In the genomic region with DNA sequence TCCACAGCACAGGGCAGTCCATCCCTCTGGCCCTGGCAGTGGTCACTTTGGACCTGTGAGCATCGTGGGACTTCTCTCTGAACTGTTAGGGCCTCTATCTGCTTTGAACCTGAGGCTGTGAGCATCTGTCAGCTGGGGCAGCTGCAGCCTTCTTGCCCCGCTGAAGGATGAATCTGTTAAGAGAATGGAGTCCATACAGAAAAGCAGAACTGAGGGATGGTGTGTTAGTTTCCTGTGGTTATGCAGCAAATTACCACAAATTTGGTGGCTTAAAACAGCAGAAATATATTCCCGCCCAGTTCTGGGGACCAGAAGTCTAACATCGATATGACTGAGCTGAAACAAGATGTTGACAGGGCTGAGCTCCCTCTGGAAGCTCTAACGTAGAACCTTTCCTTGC, we compare ENCODE assay signal across 1 cellular context.
TF ChIP-seq lines count a peak whose summit lies in the region.

No MANE protein-coding gene starts in this region.

TF ChIP-seq in K562, 482 proteins besides CTCF, POLR2A, EP300 and RAD21:
- TF ChIP-seq ATF1 (CRISPR knock-in tag; IDR thresholded peaks at IDR 0.05) = no peak
- no peak for TF ChIP-seq ATF1 (tag; IDR thresholded peaks at IDR 0.05)
- no peak for TF ChIP-seq MAFG (tag; conservative IDR thresholded peaks at IDR 0.05)
- 0 out of 2 replicates have a peak, but pooled peaks have one; percentile 17 for TF ChIP-seq SPI1 (IDR thresholded peaks at IDR 0.05; ENCODE audit: borderline replicate concordance, low read depth, low read length)
- TF ChIP-seq, protein P1, sequence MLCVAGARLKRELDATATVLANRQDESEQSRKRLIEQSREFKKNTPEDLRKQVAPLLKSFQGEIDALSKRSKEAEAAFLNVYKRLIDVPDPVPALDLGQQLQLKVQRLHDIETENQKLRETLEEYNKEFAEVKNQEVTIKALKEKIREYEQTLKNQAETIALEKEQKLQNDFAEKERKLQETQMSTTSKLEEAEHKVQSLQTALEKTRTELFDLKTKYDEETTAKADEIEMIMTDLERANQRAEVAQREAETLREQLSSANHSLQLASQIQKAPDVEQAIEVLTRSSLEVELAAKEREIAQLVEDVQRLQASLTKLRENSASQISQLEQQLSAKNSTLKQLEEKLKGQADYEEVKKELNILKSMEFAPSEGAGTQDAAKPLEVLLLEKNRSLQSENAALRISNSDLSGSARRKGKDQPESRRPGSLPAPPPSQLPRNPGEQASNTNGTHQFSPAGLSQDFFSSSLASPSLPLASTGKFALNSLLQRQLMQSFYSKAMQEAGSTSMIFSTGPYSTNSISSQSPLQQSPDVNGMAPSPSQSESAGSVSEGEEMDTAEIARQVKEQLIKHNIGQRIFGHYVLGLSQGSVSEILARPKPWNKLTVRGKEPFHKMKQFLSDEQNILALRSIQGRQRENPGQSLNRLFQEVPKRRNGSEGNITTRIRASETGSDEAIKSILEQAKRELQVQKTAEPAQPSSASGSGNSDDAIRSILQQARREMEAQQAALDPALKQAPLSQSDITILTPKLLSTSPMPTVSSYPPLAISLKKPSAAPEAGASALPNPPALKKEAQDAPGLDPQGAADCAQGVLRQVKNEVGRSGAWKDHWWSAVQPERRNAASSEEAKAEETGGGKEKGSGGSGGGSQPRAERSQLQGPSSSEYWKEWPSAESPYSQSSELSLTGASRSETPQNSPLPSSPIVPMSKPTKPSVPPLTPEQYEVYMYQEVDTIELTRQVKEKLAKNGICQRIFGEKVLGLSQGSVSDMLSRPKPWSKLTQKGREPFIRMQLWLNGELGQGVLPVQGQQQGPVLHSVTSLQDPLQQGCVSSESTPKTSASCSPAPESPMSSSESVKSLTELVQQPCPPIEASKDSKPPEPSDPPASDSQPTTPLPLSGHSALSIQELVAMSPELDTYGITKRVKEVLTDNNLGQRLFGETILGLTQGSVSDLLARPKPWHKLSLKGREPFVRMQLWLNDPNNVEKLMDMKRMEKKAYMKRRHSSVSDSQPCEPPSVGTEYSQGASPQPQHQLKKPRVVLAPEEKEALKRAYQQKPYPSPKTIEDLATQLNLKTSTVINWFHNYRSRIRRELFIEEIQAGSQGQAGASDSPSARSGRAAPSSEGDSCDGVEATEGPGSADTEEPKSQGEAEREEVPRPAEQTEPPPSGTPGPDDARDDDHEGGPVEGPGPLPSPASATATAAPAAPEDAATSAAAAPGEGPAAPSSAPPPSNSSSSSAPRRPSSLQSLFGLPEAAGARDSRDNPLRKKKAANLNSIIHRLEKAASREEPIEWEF (CRISPR knock-in tag; IDR thresholded peaks at IDR 0.05) = no peak
- TF ChIP-seq BRCA1 (IDR thresholded peaks at IDR 0.05) = no peak
- no peak for TF ChIP-seq BRCA1 (CRISPR knock-in tag; IDR thresholded peaks at IDR 0.05)
